15 cellular contexts compared by ENCODE assay signal in the genomic region with DNA sequence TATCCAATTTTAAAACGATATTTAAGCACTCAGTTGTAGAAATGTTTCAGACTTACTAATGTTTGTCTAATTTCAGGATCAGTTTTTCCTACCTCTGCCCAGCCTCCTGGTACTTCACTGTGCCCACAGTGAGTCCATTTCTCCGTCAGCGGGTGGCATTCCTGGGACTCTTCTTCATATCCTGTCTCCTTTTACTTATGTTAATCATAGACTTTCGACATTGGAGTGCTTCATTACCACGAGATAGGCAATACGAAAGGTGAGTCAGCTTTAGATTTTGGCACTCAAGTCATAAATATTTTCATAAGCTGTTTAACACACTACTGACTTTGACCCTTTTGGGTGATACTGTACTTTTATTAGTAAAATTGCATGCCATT. TPM values are rescaled to one million over a fixed set of nuclear protein-coding genes. Genes with fewer than 3 reads are reported as not detected.
DNase-seq lines count a peak whose midpoint lies in the region; ATAC-seq, FAIRE-seq and TF ChIP-seq lines count a peak whose summit lies in the region.
"Had no signal": no experiment of that assay in that cellular context is flagged by ENCODE, and none has a peak within 500 bp of the region (broad histone marks: within the 10 kb centered on the region; RNA-seq: fewer than 3 reads in every experiment).

No MANE protein-coding gene starts in this region.

- peaks cover 26% of the 10 kb centered on the region for H3K36me3 ChIP-seq in MG63
- H3K36me3 ChIP-seq in bronchial epithelial cell (ENCODE audit: control insufficient read depth, insufficient read depth, low read length), result peaks cover 5% of the 10 kb centered on the region
- H3K36me3 ChIP-seq: cardiac muscle cell, right atrium auricular region had no signal

- H3K4me3 Mint-ChIP-seq in activated T-cell treated with anti-CD3 and anti-CD28 coated beads, Interleukin-2, amount 50 U/mL, for 4 hours, result no peak overlapping the region
- H3K4me3 Mint-ChIP-seq: activated CD8-positive, alpha-beta T cell treated with anti-CD3 and anti-CD28 coated beads for 36 hours had no signal

- no peaks in the 10 kb centered on the region for H3K9me3 ChIP-seq in MG63
- H3K9me3 ChIP-seq: Caco-2, right atrium auricular region had no signal

- DNase-seq in AG09309 (ENCODE audit: low read depth) (peak; percentile 81), MG63 (peak; percentile 82), bronchial epithelial cell (ENCODE audit: low read depth) (peak; percentile 99), kidney tubule cell (ENCODE audit: low spot score) (peak; percentile 96), cortex of kidney (lab: John Stamatoyannopoulos, UW) (no peak)
- DNase-seq in activated T-cell treated with anti-CD3 and anti-CD28 coated beads, Interleukin-2, amount 50 U/mL, for 4 hours, result no peak
- DNase-seq: activated CD8-positive, alpha-beta T cell treated with anti-CD3 and anti-CD28 coated beads for 36 hours; Caco-2; NCI-H1694; SHP77 had no signal

- H3K27me3 Mint-ChIP-seq in activated T-cell treated with anti-CD3 and anti-CD28 coated beads, Interleukin-2, amount 50 U/mL, for 4 hours (ENCODE audit: low read depth), result peaks cover 2% of the 10 kb centered on the region

- H3K36me3 Mint-ChIP-seq in activated T-cell treated with anti-CD3 and anti-CD28 coated beads, Interleukin-2, amount 50 U/mL, for 4 hours (ENCODE audit: insufficient read depth), result peaks cover 11% of the 10 kb centered on the region

- no peak for FAIRE-seq in bronchial epithelial cell (lab: Jason Lieb, UNC)
- FAIRE-seq: islet of Langerhans had no signal

- no peaks in the 10 kb centered on the region for H3K9me3 Mint-ChIP-seq in activated T-cell treated with anti-CD3 and anti-CD28 coated beads, Interleukin-2, amount 50 U/mL, for 4 hours
- H3K9me3 Mint-ChIP-seq: activated CD8-positive, alpha-beta T cell treated with anti-CD3 and anti-CD28 coated beads for 36 hours had no signal

- peak overlapping the region; percentile 9 for H3K4me3 ChIP-seq in AG09309 (ENCODE audit: control insufficient read depth, low read depth, low read length)
- peak overlapping the region; percentile 80 for H3K4me3 ChIP-seq in MG63
- H3K4me3 ChIP-seq in bronchial epithelial cell (ENCODE audit: low read depth, low read length), result peak overlapping the region; percentile 16
- H3K4me3 ChIP-seq: cardiac muscle cell, right atrium auricular region had no signal

- no peak for ATAC-seq in activated T-cell treated with anti-CD3 and anti-CD28 coated beads, Interleukin-2, amount 50 U/mL, for 4 hours
- ATAC-seq in HG03139 (IDR thresholded peaks at IDR 0.05; ENCODE audit: unreplicated experiment) (no peak), GM21717 (IDR thresholded peaks at IDR 0.05; ENCODE audit: unreplicated experiment) (no peak)
- ATAC-seq: activated CD8-positive, alpha-beta T cell treated with anti-CD3 and anti-CD28 coated beads for 36 hours had no signal

- TF ChIP-seq CTCF in AG09309 (IDR thresholded peaks at IDR 0.05; ENCODE audit: control insufficient read depth, insufficient read depth, low read depth, low read length, missing control alignments) (no peak), bronchial epithelial cell (IDR thresholded peaks at IDR 0.05; ENCODE audit: insufficient read depth, low read length, severe bottlenecking) (no peak)

- H3K27me3 ChIP-seq in MG63 (no peaks in the 10 kb centered on the region), bronchial epithelial cell (ENCODE audit: control insufficient read depth, insufficient read depth, low read length) (no peaks in the 10 kb centered on the region)
- H3K27me3 ChIP-seq: right atrium auricular region had no signal

- peaks cover 23% of the 10 kb centered on the region for H3K4me1 Mint-ChIP-seq in activated T-cell treated with anti-CD3 and anti-CD28 coated beads, Interleukin-2, amount 50 U/mL, for 4 hours (ENCODE audit: low read depth)

RNA-seq across cellular contexts. Expression of a gene that starts 2.1 kb away (rescaled TPM):
- total RNA-seq in MG63 (2014; rRNA removed; shearing (Covaris generic); ENCODE audit: low replicate concordance), result 9.8 and 11.8 TPM in 2 replicates
- 10.5 and 19.0 TPM in 2 replicates for total RNA-seq in bronchial epithelial cell
- total RNA-seq in activated T-cell treated with anti-CD3 and anti-CD28 coated beads, Interleukin-2, amount 50 U/mL, for 4 hours, result 1 to 10 TPM; 7.7 to 8.2 (median 7.9) TPM

RNA-seq across cellular contexts. Expression of a gene that starts 41.1 kb away (rescaled TPM):
- 20.0 and 35.3 TPM in 2 replicates for total RNA-seq in MG63 (2014; rRNA removed; shearing (Covaris generic); ENCODE audit: low replicate concordance)
- total RNA-seq in bronchial epithelial cell, result 15.4 and 17.4 TPM in 2 replicates
- total RNA-seq in activated T-cell treated with anti-CD3 and anti-CD28 coated beads, Interleukin-2, amount 50 U/mL, for 4 hours, result 10 to 100 TPM; 58.8 to 65.3 (median 64.7) TPM

Comparison
In these comparisons a context has a peak if more than half of its experiments do, and no peak if none do; other contexts are left out.
1. DNase-seq: peak in AG09309 (single experiment), MG63 (single experiment), bronchial epithelial cell (single experiment) and kidney tubule cell (single experiment); none in cortex of kidney (single experiment) and activated T-cell treated with anti-CD3 and anti-CD28 coated beads, Interleukin-2, amount 50 U/mL, for 4 hours (single experiment).
2. H3K4me3 ChIP-seq: peak in every context shown above with its lines; median percentile 80 in MG63; 16 in bronchial epithelial cell; 9 in AG09309.